ENCODE assay signal across 1 cellular context in genomic region chr11:62678433-62678769, GRCh38.
A peak's percentile ranks its signal among the peaks of the same experiment; 100 is the strongest.
TF ChIP-seq lines count a peak whose summit lies in the region.

No MANE protein-coding gene starts in this region.

TF ChIP-seq in K562, 482 proteins besides CTCF, POLR2A, EP300 and RAD21:
- no peak for TF ChIP-seq PHF21A (IDR thresholded peaks at IDR 0.05; ENCODE audit: borderline replicate concordance, low read depth)
- TF ChIP-seq, protein P1, sequence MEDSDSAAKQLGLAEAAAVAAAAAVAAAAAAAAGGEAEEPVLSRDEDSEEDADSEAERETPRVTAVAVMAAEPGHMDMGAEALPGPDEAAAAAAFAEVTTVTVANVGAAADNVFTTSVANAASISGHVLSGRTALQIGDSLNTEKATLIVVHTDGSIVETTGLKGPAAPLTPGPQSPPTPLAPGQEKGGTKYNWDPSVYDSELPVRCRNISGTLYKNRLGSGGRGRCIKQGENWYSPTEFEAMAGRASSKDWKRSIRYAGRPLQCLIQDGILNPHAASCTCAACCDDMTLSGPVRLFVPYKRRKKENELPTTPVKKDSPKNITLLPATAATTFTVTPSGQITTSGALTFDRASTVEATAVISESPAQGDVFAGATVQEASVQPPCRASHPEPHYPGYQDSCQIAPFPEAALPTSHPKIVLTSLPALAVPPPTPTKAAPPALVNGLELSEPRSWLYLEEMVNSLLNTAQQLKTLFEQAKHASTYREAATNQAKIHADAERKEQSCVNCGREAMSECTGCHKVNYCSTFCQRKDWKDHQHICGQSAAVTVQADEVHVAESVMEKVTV (CRISPR knock-in tag; IDR thresholded peaks at IDR 0.05), result no peak
- TF ChIP-seq ZNF224 (CRISPR knock-in tag; IDR thresholded peaks at IDR 0.05), result 0 out of 2 replicates have a peak, but pooled peaks have one; percentile 3
- TF ChIP-seq ZNF668 (CRISPR knock-in tag; IDR thresholded peaks at IDR 0.05), result no peak
- TF ChIP-seq, protein P2, sequence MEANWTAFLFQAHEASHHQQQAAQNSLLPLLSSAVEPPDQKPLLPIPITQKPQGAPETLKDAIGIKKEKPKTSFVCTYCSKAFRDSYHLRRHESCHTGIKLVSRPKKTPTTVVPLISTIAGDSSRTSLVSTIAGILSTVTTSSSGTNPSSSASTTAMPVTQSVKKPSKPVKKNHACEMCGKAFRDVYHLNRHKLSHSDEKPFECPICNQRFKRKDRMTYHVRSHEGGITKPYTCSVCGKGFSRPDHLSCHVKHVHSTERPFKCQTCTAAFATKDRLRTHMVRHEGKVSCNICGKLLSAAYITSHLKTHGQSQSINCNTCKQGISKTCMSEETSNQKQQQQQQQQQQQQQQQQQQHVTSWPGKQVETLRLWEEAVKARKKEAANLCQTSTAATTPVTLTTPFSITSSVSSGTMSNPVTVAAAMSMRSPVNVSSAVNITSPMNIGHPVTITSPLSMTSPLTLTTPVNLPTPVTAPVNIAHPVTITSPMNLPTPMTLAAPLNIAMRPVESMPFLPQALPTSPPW (CRISPR knock-in tag; IDR thresholded peaks at IDR 0.05), result peak; percentile 20; the same call in 1 of the 2 replicates
- no peak for TF ChIP-seq ZNF24 (IDR thresholded peaks at IDR 0.05)
